ENCODE assay signal across 20 cellular contexts in genomic region chr7:35649711-35650110, GRCh38. TPM values are rescaled to one million over a fixed set of nuclear protein-coding genes. Genes with fewer than 3 reads are reported as not detected.
DNase-seq lines count a peak whose midpoint lies in the region; ATAC-seq and TF ChIP-seq lines count a peak whose summit lies in the region.
"Had no signal": no experiment of that assay in that cellular context is flagged by ENCODE, and none has a peak within 500 bp of the region (broad histone marks: within the 10 kb centered on the region; RNA-seq: fewer than 3 reads in every experiment).

No MANE protein-coding gene starts in this region.

- ATAC-seq in activated naive CD8-positive, alpha-beta T cell treated with anti-CD3 and anti-CD28 coated beads, Interleukin-2, amount 50 U/mL, for 24 hours = no peak
- ATAC-seq in body of pancreas = no peak
- ATAC-seq in naive thymus-derived CD8-positive, alpha-beta T cell = no peak

- CTCF ChIA-PET in CD4-positive, alpha-beta memory T cell (lab: Charles Lee; ENCODE audit: partially characterized antibody) = interaction anchor here (0.7 to 1.5 kb wide), 2 partner anchors 10 to 13 kb away, joined by 3 to 4 read pairs; no protein-coding TSS in a partner anchor

- H3K27ac Mint-ChIP-seq in activated naive CD8-positive, alpha-beta T cell = peak overlapping the region; percentile 54
- H3K27ac Mint-ChIP-seq in activated naive CD8-positive, alpha-beta T cell treated with anti-CD3 and anti-CD28 coated beads, Interleukin-2, amount 50 U/mL, for 24 hours = no peak overlapping the region
- peak overlapping the region in 6 of 7 donors; percentile 5 to 67 (median 28) for H3K27ac Mint-ChIP-seq in CD4-positive, alpha-beta memory T cell
- H3K27ac Mint-ChIP-seq in naive thymus-derived CD8-positive, alpha-beta T cell = peak overlapping the region in 7 of 10 donors; percentile 22 to 80 (median 57)
- H3K27ac Mint-ChIP-seq: B cell had no signal

- H3K4me3 ChIP-seq in CD4-positive, alpha-beta memory T cell (ENCODE audit: low read length in 2 of 2) = no peak overlapping the region
- no peak overlapping the region for H3K4me3 ChIP-seq in body of pancreas
- no peak overlapping the region for H3K4me3 ChIP-seq in dorsolateral prefrontal cortex
- H3K4me3 ChIP-seq: Peyer's patch had no signal

- H3K9me3 Mint-ChIP-seq in activated naive CD8-positive, alpha-beta T cell (ENCODE audit: low read depth) = no peaks in the 10 kb centered on the region
- H3K9me3 Mint-ChIP-seq in activated naive CD8-positive, alpha-beta T cell treated with anti-CD3 and anti-CD28 coated beads, Interleukin-2, amount 50 U/mL, for 24 hours = no peaks in the 10 kb centered on the region
- peaks cover 0 to 18% (median 12%) of the 10 kb centered on the region in 8 donors for H3K9me3 Mint-ChIP-seq in CD4-positive, alpha-beta memory T cell
- peaks cover 7 to 29% (median 19%) of the 10 kb centered on the region in 9 donors for H3K9me3 Mint-ChIP-seq in naive thymus-derived CD8-positive, alpha-beta T cell

- no peaks in the 10 kb centered on the region for H3K9me3 ChIP-seq in CD4-positive, alpha-beta memory T cell (ENCODE audit: control insufficient read depth in 1 of 2, low read length in 2 of 2)
- no peaks in the 10 kb centered on the region for H3K9me3 ChIP-seq in body of pancreas
- H3K9me3 ChIP-seq: Peyer's patch had no signal

- intact Hi-C loops in CD4-positive, alpha-beta memory T cell (cut with micrococcal nuclease) = no loop called here
- intact Hi-C loops in body of pancreas (cut with DNase I) = no loop called here
- intact Hi-C loops in dorsolateral prefrontal cortex (cut with DNase I) = no loop called here

- no peak for TF ChIP-seq POLR2A in body of pancreas (IDR thresholded peaks at IDR 0.05)

- DNase-seq in activated naive CD8-positive, alpha-beta T cell treated with anti-CD3 and anti-CD28 coated beads, Interleukin-2, amount 50 U/mL, for 24 hours = no peak
- no peak for DNase-seq in CD4-positive, alpha-beta memory T cell
- DNase-seq in body of pancreas (no peak), dorsolateral prefrontal cortex (no peak), NCI-H226 (no peak)
- no peak for DNase-seq in naive thymus-derived CD8-positive, alpha-beta T cell
- DNase-seq in activated effector memory CD4-positive, alpha-beta T cell treated with Interleukin-2 at 50 U/mL for 16 hours = no peak
- DNase-seq: DND-41, H7, MV-4-11, NCI-H1105 treated with DMSO at 0.1 percent for 48 hours, NCI-H2029 treated with DMSO at 0.1 percent for 48 hours, NCI-H2171, NCI-H446, NCI-H526, Peyer's patch had no signal

- POLR2A ChIA-PET in CD4-positive, alpha-beta memory T cell (lab: Charles Lee; ENCODE audit: partially characterized antibody) = interaction anchor here (1.1 kb wide), 1 partner anchor 44 kb away, joined by 4 read pairs; no protein-coding TSS in a partner anchor
- POLR2A ChIA-PET in naive thymus-derived CD8-positive, alpha-beta T cell (lab: Charles Lee) = interaction anchor here (1.2 kb wide), 1 partner anchor 45 kb away, joined by 4 read pairs; the partner anchor contains the start of gene HERPUD2

- no peaks in the 10 kb centered on the region for H3K27me3 Mint-ChIP-seq in activated naive CD8-positive, alpha-beta T cell
- H3K27me3 Mint-ChIP-seq in activated naive CD8-positive, alpha-beta T cell treated with anti-CD3 and anti-CD28 coated beads, Interleukin-2, amount 50 U/mL, for 24 hours = no peaks in the 10 kb centered on the region
- H3K27me3 Mint-ChIP-seq in CD4-positive, alpha-beta memory T cell = no peaks in the 10 kb centered on the region
- no peaks in the 10 kb centered on the region for H3K27me3 Mint-ChIP-seq in naive thymus-derived CD8-positive, alpha-beta T cell
- H3K27me3 Mint-ChIP-seq: B cell, IgD-negative memory B cell had no signal

- no peak overlapping the region for H3K4me3 Mint-ChIP-seq in activated naive CD8-positive, alpha-beta T cell
- H3K4me3 Mint-ChIP-seq in activated naive CD8-positive, alpha-beta T cell treated with anti-CD3 and anti-CD28 coated beads, Interleukin-2, amount 50 U/mL, for 24 hours = no peak overlapping the region
- peak overlapping the region in 2 of 8 donors; percentile 26 to 43 for H3K4me3 Mint-ChIP-seq in CD4-positive, alpha-beta memory T cell
- peak overlapping the region in 4 of 10 donors; percentile 8 to 39 (median 18) for H3K4me3 Mint-ChIP-seq in naive thymus-derived CD8-positive, alpha-beta T cell
- H3K4me3 Mint-ChIP-seq: B cell, CD14-positive monocyte, IgD-negative memory B cell had no signal

- H3K36me3 Mint-ChIP-seq in activated naive CD8-positive, alpha-beta T cell = peaks cover 25% of the 10 kb centered on the region
- H3K36me3 Mint-ChIP-seq in activated naive CD8-positive, alpha-beta T cell treated with anti-CD3 and anti-CD28 coated beads, Interleukin-2, amount 50 U/mL, for 24 hours (ENCODE audit: low read depth) = peaks cover 33% of the 10 kb centered on the region
- H3K36me3 Mint-ChIP-seq in CD4-positive, alpha-beta memory T cell = peaks cover 53% of the 10 kb centered on the region in 2 donors
- H3K36me3 Mint-ChIP-seq in naive thymus-derived CD8-positive, alpha-beta T cell = peaks cover 29 to 53% (median 46%) of the 10 kb centered on the region in 3 donors

- H3K4me1 Mint-ChIP-seq in activated naive CD8-positive, alpha-beta T cell (ENCODE audit: low read depth) = peaks cover 77% of the 10 kb centered on the region
- peaks cover 65% of the 10 kb centered on the region for H3K4me1 Mint-ChIP-seq in activated naive CD8-positive, alpha-beta T cell treated with anti-CD3 and anti-CD28 coated beads, Interleukin-2, amount 50 U/mL, for 24 hours
- H3K4me1 Mint-ChIP-seq in CD4-positive, alpha-beta memory T cell = peaks cover 55 to 92% (median 79%) of the 10 kb centered on the region in 4 donors
- peaks cover 45 to 89% (median 85%) of the 10 kb centered on the region in 4 donors for H3K4me1 Mint-ChIP-seq in naive thymus-derived CD8-positive, alpha-beta T cell

- H3K27ac ChIP-seq in CD4-positive, alpha-beta memory T cell (ENCODE audit: low read depth, low read length) = no peak overlapping the region
- H3K27ac ChIP-seq in body of pancreas = peak overlapping the region in 3 of 4 donors; percentile 27 to 87 (median 42)
- H3K27ac ChIP-seq in dorsolateral prefrontal cortex = no peak overlapping the region
- H3K27ac ChIP-seq: Peyer's patch had no signal

- H3K36me3 ChIP-seq in CD4-positive, alpha-beta memory T cell (ENCODE audit: insufficient read depth, low read length) = no peaks in the 10 kb centered on the region
- H3K36me3 ChIP-seq in body of pancreas (replicated peaks in 1 of 2; ENCODE audit: insufficient read depth in 1 of 2, low read depth in 2 of 2) = no peaks in the 10 kb centered on the region
- H3K36me3 ChIP-seq: Peyer's patch had no signal

- peaks cover 74% of the 10 kb centered on the region for H3K4me1 ChIP-seq in CD4-positive, alpha-beta memory T cell (ENCODE audit: insufficient read depth, low read length)
- H3K4me1 ChIP-seq in body of pancreas = peaks cover 61% of the 10 kb centered on the region

- 49 to 65% methylated on average over 3 of the region's 3 CpGs for WGBS in body of pancreas, 2 donors

- no peaks in the 10 kb centered on the region for H3K27me3 ChIP-seq in CD4-positive, alpha-beta memory T cell (ENCODE audit: insufficient read depth, low read length)
- H3K27me3 ChIP-seq in body of pancreas (no peaks in the 10 kb centered on the region), dorsolateral prefrontal cortex (no peaks in the 10 kb centered on the region)
- H3K27me3 ChIP-seq: Peyer's patch had no signal

- TF ChIP-seq CTCF in body of pancreas (IDR thresholded peaks at IDR 0.05) (no peak), dorsolateral prefrontal cortex (IDR thresholded peaks at IDR 0.05 in 54 of 56, conservative IDR thresholded peaks at IDR 0.05 in 2 of 56; ENCODE audit: low read depth in 1 of 56, partially characterized antibody in 56 of 56) (no peak)

RNA-seq across cellular contexts. Expression of gene HERPUD2, which starts 45.2 kb away (rescaled TPM):
- 10 to 100 TPM; 67.3 to 71.8 TPM for total RNA-seq in CD4-positive, alpha-beta memory T cell
- 10 to 100 TPM; 89.2 to 99.2 TPM for polyA plus RNA-seq in CD4-positive, alpha-beta memory T cell
- total RNA-seq in body of pancreas (10 to 100 TPM; 19.4 to 21.5 TPM), dorsolateral prefrontal cortex (10 to 100 TPM; 24.1 to 66.9 (median 36.4) TPM)
- 10 to 100 TPM; 65.2 to 72.8 TPM for total RNA-seq in naive thymus-derived CD8-positive, alpha-beta T cell
- polyA plus RNA-seq in naive thymus-derived CD8-positive, alpha-beta T cell = 10 to 100 TPM; 58.7 to 78.2 (median 75.9) TPM

Comparison
In these comparisons a context has a peak if more than half of its experiments do, and no peak if none do; other contexts are left out.
1. H3K27ac ChIP-seq: peak in body of pancreas (3 of 4); none in CD4-positive, alpha-beta memory T cell (single experiment) and dorsolateral prefrontal cortex (0 of 59).